ENCODE assay signal across 1 cellular context in the genomic region with DNA sequence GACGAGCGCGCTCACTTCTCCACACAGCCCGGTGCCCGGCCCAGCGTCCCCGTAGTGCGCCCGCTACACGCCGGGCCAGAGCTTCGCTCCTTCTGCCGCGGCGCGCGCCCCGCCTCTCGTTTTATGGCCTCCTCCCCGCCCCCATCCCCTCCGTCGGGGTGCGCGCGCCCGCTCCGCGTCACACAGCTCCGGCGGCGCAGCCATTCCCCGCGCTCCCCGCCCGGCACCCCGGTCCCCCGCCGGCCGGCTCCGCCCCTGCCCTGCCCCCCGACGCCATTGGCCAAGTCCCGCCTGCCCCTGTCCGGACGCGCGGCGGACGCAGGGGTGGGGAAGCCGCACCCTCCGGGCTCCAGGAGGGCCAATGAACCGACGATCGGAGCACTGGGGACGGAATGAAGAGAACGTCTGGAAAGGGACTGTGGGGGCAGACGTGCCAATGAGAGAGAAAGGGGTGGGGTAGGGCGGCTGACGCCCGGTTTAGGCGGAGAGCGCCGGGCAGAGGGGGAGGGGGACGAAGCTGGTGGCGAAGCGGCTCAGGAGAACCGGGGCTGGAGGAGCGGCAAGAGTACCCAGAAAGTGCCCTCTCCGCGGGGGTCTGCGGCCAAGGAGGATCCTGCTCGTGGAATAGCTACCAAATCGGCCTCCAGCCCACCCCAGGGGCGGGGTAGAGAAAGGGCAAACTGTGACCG.
TF ChIP-seq lines count a peak whose summit lies in the region.

A gene with protein sequence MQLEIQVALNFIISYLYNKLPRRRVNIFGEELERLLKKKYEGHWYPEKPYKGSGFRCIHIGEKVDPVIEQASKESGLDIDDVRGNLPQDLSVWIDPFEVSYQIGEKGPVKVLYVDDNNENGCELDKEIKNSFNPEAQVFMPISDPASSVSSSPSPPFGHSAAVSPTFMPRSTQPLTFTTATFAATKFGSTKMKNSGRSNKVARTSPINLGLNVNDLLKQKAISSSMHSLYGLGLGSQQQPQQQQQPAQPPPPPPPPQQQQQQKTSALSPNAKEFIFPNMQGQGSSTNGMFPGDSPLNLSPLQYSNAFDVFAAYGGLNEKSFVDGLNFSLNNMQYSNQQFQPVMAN (minus strand): TSS at position 94 of the 689 bp plus-strand sequence. CDS start 2,337 bp downstream, outside the sequence.

TF ChIP-seq in K562, 482 proteins besides CTCF, POLR2A, EP300 and RAD21 (continued from another document and continues in another):
- TF ChIP-seq, protein P1, sequence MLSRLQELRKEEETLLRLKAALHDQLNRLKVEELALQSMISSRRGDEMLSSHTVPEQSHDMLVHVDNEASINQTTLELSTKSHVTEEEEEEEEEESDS (CRISPR knock-in tag; IDR thresholded peaks at IDR 0.05): no peak
- peak; percentile 72; the same call in 1 of the 2 replicates for TF ChIP-seq ZBED1 (IDR thresholded peaks at IDR 0.05)
- TF ChIP-seq NFIC (IDR thresholded peaks at IDR 0.05): peak; percentile 64
- TF ChIP-seq, protein P2, sequence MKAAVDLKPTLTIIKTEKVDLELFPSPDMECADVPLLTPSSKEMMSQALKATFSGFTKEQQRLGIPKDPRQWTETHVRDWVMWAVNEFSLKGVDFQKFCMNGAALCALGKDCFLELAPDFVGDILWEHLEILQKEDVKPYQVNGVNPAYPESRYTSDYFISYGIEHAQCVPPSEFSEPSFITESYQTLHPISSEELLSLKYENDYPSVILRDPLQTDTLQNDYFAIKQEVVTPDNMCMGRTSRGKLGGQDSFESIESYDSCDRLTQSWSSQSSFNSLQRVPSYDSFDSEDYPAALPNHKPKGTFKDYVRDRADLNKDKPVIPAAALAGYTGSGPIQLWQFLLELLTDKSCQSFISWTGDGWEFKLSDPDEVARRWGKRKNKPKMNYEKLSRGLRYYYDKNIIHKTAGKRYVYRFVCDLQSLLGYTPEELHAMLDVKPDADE (conservative IDR thresholded peaks at IDR 0.05; ENCODE audit: control insufficient read depth, low read depth, low read length): peak; percentile 91
- peak; percentile 91 for TF ChIP-seq PML (IDR thresholded peaks at IDR 0.05; ENCODE audit: low read length)
- no peak for TF ChIP-seq ZFP1 (CRISPR knock-in tag; IDR thresholded peaks at IDR 0.05)
- peak in 1 of 2 experiments; percentile 71; a peak in 1 of 4 replicates for TF ChIP-seq CSDE1 (IDR thresholded peaks at IDR 0.05)
- no peak for TF ChIP-seq RFX7 (CRISPR knock-in tag; IDR thresholded peaks at IDR 0.05)
- TF ChIP-seq RUNX1 (IDR thresholded peaks at IDR 0.05; ENCODE audit: low read depth): peak; percentile 70; the same call in 1 of the 2 replicates
- TF ChIP-seq, protein P3, sequence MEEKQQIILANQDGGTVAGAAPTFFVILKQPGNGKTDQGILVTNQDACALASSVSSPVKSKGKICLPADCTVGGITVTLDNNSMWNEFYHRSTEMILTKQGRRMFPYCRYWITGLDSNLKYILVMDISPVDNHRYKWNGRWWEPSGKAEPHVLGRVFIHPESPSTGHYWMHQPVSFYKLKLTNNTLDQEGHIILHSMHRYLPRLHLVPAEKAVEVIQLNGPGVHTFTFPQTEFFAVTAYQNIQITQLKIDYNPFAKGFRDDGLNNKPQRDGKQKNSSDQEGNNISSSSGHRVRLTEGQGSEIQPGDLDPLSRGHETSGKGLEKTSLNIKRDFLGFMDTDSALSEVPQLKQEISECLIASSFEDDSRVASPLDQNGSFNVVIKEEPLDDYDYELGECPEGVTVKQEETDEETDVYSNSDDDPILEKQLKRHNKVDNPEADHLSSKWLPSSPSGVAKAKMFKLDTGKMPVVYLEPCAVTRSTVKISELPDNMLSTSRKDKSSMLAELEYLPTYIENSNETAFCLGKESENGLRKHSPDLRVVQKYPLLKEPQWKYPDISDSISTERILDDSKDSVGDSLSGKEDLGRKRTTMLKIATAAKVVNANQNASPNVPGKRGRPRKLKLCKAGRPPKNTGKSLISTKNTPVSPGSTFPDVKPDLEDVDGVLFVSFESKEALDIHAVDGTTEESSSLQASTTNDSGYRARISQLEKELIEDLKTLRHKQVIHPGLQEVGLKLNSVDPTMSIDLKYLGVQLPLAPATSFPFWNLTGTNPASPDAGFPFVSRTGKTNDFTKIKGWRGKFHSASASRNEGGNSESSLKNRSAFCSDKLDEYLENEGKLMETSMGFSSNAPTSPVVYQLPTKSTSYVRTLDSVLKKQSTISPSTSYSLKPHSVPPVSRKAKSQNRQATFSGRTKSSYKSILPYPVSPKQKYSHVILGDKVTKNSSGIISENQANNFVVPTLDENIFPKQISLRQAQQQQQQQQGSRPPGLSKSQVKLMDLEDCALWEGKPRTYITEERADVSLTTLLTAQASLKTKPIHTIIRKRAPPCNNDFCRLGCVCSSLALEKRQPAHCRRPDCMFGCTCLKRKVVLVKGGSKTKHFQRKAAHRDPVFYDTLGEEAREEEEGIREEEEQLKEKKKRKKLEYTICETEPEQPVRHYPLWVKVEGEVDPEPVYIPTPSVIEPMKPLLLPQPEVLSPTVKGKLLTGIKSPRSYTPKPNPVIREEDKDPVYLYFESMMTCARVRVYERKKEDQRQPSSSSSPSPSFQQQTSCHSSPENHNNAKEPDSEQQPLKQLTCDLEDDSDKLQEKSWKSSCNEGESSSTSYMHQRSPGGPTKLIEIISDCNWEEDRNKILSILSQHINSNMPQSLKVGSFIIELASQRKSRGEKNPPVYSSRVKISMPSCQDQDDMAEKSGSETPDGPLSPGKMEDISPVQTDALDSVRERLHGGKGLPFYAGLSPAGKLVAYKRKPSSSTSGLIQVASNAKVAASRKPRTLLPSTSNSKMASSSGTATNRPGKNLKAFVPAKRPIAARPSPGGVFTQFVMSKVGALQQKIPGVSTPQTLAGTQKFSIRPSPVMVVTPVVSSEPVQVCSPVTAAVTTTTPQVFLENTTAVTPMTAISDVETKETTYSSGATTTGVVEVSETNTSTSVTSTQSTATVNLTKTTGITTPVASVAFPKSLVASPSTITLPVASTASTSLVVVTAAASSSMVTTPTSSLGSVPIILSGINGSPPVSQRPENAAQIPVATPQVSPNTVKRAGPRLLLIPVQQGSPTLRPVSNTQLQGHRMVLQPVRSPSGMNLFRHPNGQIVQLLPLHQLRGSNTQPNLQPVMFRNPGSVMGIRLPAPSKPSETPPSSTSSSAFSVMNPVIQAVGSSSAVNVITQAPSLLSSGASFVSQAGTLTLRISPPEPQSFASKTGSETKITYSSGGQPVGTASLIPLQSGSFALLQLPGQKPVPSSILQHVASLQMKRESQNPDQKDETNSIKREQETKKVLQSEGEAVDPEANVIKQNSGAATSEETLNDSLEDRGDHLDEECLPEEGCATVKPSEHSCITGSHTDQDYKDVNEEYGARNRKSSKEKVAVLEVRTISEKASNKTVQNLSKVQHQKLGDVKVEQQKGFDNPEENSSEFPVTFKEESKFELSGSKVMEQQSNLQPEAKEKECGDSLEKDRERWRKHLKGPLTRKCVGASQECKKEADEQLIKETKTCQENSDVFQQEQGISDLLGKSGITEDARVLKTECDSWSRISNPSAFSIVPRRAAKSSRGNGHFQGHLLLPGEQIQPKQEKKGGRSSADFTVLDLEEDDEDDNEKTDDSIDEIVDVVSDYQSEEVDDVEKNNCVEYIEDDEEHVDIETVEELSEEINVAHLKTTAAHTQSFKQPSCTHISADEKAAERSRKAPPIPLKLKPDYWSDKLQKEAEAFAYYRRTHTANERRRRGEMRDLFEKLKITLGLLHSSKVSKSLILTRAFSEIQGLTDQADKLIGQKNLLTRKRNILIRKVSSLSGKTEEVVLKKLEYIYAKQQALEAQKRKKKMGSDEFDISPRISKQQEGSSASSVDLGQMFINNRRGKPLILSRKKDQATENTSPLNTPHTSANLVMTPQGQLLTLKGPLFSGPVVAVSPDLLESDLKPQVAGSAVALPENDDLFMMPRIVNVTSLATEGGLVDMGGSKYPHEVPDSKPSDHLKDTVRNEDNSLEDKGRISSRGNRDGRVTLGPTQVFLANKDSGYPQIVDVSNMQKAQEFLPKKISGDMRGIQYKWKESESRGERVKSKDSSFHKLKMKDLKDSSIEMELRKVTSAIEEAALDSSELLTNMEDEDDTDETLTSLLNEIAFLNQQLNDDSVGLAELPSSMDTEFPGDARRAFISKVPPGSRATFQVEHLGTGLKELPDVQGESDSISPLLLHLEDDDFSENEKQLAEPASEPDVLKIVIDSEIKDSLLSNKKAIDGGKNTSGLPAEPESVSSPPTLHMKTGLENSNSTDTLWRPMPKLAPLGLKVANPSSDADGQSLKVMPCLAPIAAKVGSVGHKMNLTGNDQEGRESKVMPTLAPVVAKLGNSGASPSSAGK (IDR thresholded peaks at IDR 0.05): no peak
- TF ChIP-seq, protein P4, sequence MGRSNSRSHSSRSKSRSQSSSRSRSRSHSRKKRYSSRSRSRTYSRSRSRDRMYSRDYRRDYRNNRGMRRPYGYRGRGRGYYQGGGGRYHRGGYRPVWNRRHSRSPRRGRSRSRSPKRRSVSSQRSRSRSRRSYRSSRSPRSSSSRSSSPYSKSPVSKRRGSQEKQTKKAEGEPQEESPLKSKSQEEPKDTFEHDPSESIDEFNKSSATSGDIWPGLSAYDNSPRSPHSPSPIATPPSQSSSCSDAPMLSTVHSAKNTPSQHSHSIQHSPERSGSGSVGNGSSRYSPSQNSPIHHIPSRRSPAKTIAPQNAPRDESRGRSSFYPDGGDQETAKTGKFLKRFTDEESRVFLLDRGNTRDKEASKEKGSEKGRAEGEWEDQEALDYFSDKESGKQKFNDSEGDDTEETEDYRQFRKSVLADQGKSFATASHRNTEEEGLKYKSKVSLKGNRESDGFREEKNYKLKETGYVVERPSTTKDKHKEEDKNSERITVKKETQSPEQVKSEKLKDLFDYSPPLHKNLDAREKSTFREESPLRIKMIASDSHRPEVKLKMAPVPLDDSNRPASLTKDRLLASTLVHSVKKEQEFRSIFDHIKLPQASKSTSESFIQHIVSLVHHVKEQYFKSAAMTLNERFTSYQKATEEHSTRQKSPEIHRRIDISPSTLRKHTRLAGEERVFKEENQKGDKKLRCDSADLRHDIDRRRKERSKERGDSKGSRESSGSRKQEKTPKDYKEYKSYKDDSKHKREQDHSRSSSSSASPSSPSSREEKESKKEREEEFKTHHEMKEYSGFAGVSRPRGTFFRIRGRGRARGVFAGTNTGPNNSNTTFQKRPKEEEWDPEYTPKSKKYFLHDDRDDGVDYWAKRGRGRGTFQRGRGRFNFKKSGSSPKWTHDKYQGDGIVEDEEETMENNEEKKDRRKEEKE (IDR thresholded peaks at IDR 0.05; ENCODE audit: borderline replicate concordance in 1 of 2, control insufficient read depth in 1 of 2, low read depth in 2 of 2, low read length in 1 of 2): no peak; a peak in 1 of 4 replicates
- TF ChIP-seq DPF2 (IDR thresholded peaks at IDR 0.05): no peak
- TF ChIP-seq NCOA4 (IDR thresholded peaks at IDR 0.05; ENCODE audit: partially characterized antibody): no peak
- no peak for TF ChIP-seq ZNF707 (CRISPR knock-in tag; conservative IDR thresholded peaks at IDR 0.05)
- TF ChIP-seq ZNF174 (CRISPR knock-in tag; IDR thresholded peaks at IDR 0.05): no peak
- TF ChIP-seq GABPA (tag; conservative IDR thresholded peaks at IDR 0.05; ENCODE audit: low read depth): no peak
- no peak for TF ChIP-seq ZFPM2 (CRISPR knock-in tag; IDR thresholded peaks at IDR 0.05)
- TF ChIP-seq GABPB1 (CRISPR knock-in tag; IDR thresholded peaks at IDR 0.05): peak; percentile 78
- TF ChIP-seq ZBTB1 (CRISPR knock-in tag; IDR thresholded peaks at IDR 0.05; ENCODE audit: borderline replicate concordance, low read depth): no peak; the same call in 1 of the 2 replicates
- no peak for TF ChIP-seq RAD51 (IDR thresholded peaks at IDR 0.05; ENCODE audit: borderline replicate concordance, low read depth)
- TF ChIP-seq, protein P5, sequence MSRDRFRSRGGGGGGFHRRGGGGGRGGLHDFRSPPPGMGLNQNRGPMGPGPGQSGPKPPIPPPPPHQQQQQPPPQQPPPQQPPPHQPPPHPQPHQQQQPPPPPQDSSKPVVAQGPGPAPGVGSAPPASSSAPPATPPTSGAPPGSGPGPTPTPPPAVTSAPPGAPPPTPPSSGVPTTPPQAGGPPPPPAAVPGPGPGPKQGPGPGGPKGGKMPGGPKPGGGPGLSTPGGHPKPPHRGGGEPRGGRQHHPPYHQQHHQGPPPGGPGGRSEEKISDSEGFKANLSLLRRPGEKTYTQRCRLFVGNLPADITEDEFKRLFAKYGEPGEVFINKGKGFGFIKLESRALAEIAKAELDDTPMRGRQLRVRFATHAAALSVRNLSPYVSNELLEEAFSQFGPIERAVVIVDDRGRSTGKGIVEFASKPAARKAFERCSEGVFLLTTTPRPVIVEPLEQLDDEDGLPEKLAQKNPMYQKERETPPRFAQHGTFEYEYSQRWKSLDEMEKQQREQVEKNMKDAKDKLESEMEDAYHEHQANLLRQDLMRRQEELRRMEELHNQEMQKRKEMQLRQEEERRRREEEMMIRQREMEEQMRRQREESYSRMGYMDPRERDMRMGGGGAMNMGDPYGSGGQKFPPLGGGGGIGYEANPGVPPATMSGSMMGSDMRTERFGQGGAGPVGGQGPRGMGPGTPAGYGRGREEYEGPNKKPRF (IDR thresholded peaks at IDR 0.05; ENCODE audit: low read depth, low read length): no peak
- TF ChIP-seq, protein P6, sequence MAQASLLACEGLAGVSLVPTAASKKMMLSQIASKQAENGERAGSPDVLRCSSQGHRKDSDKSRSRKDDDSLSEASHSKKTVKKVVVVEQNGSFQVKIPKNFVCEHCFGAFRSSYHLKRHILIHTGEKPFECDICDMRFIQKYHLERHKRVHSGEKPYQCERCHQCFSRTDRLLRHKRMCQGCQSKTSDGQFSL (CRISPR knock-in tag; IDR thresholded peaks at IDR 0.05): peak; percentile 69; the same call in 1 of the 2 replicates
- TF ChIP-seq, protein P6 (tag; IDR thresholded peaks at IDR 0.05): no peak
- TF ChIP-seq STAG1 (CRISPR knock-in tag; IDR thresholded peaks at IDR 0.05; ENCODE audit: borderline replicate concordance): 0 out of 2 replicates have a peak, but pooled peaks have one; percentile 26
- peak; percentile 46; the same call in 1 of the 2 replicates for TF ChIP-seq ZSCAN32 (CRISPR knock-in tag; IDR thresholded peaks at IDR 0.05)
- TF ChIP-seq HDAC2 (IDR thresholded peaks at IDR 0.05): peak; percentile 31; the same call in 1 of the 2 replicates
- TF ChIP-seq, protein P7, sequence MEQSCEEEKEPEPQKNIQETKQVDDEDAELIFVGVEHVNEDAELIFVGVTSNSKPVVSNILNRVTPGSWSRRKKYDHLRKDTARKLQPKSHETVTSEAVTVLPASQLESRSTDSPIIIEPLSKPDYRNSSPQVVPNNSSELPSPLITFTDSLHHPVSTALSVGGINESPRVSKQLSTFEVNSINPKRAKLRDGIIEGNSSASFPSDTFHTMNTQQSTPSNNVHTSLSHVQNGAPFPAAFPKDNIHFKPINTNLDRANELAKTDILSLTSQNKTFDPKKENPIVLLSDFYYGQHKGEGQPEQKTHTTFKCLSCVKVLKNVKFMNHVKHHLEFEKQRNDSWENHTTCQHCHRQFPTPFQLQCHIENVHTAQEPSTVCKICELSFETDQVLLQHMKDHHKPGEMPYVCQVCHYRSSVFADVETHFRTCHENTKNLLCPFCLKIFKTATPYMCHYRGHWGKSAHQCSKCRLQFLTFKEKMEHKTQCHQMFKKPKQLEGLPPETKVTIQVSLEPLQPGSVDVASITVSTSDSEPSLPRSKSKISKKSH (CRISPR knock-in tag; IDR thresholded peaks at IDR 0.05): no peak
- 0 out of 2 replicates have a peak, but pooled peaks have one; percentile 26 for TF ChIP-seq JUNB (CRISPR knock-in tag; conservative IDR thresholded peaks at IDR 0.05)
